Comparison of ENCODE assay signal across 14 cellular contexts in genomic region chr7:55549457-55549856, GRCh38. TPM values are rescaled to one million over a fixed set of nuclear protein-coding genes. Genes with fewer than 3 reads are reported as not detected.
A peak's percentile ranks its signal among the peaks of the same experiment; 100 is the strongest.
DNase-seq lines count a peak whose midpoint lies in the region; ATAC-seq and TF ChIP-seq lines count a peak whose summit lies in the region.
"Had no signal": no experiment of that assay in that cellular context is flagged by ENCODE, and none has a peak within 500 bp of the region (broad histone marks: within the 10 kb centered on the region; RNA-seq: fewer than 3 reads in every experiment).

No MANE protein-coding gene starts in this region.

- ATAC-seq in GM18907 (IDR thresholded peaks at IDR 0.05; ENCODE audit: unreplicated experiment) (peak; percentile 46), HG02759 (IDR thresholded peaks at IDR 0.05; ENCODE audit: unreplicated experiment) (peak; percentile 25), T-cell (replicated peaks in 1 of 4) (no peak), SK-N-SH treated with all-trans-retinoic acid at 6 μM for 48 hours (no peak)

- DNase-seq in T-cell (no peak), NCI-H2107 treated with DMSO at 0.1 percent for 48 hours (lab: John Stamatoyannopoulos, UW; ENCODE audit: unreplicated experiment) (no peak), MG63 (no peak), HuH-7 (ENCODE audit: low spot score) (no peak)
- DNase-seq: erythroblast; NCI-H1417 treated with DMSO at 0.1 percent for 48 hours; nephron progenitor cell; SIG-M5; stimulated activated CD4-positive, alpha-beta T cell treated with anti-CD3 and anti-CD28 coated beads, Interleukin-4, amount 100 ng/mL, for 24 hours had no signal

- CTCF ChIA-PET in T-cell (lab: Charles Lee) = interaction anchor here in 1 of 2 donors (1.2 kb wide), 1 partner anchor 21 kb away, joined by 3 read pairs; no protein-coding TSS in a partner anchor

- peaks cover 87 to 93% (median 91%) of the 10 kb centered on the region in 3 donors for H3K4me1 Mint-ChIP-seq in T-cell

- POLR2A ChIA-PET in T-cell (lab: Charles Lee) = no interaction called here

- peak overlapping the region in 5 of 11 experiments; percentile 7 to 77 (median 59); a peak in 7 of 22 replicates for H3K27ac ChIP-seq in BLaER1 treated with 17β-estradiol and CSF1 and Interleukin-3, amounts not matched to agents 10 nM and 100 nM
- H3K27ac ChIP-seq: thoracic aorta had no signal

- H3K4me1 ChIP-seq in BLaER1 treated with 17β-estradiol and CSF1 and Interleukin-3, amounts not matched to agents 10 nM and 100 nM = peaks cover 67 to 92% (median 78%) of the 10 kb centered on the region in 10 experiments

- H3K4me2 ChIP-seq in BLaER1 treated with 17β-estradiol and CSF1 and Interleukin-3, amounts not matched to agents 10 nM and 100 nM = peak overlapping the region in 10 of 11 experiments; percentile 25 to 84 (median 64); a peak in 21 of 22 replicates

- H3K4me3 Mint-ChIP-seq in T-cell = no peak overlapping the region
- H3K4me3 Mint-ChIP-seq: nephron progenitor cell had no signal

- H3K36me3 Mint-ChIP-seq in T-cell = peaks cover 14% of the 10 kb centered on the region

- H3K27me3 Mint-ChIP-seq in T-cell = no peaks in the 10 kb centered on the region

- H3K27ac Mint-ChIP-seq in T-cell = peak overlapping the region; percentile 45 to 58
- H3K27ac Mint-ChIP-seq: nephron progenitor cell had no signal

- peaks cover 18 to 91% (median 47%) of the 10 kb centered on the region in 11 experiments; a peak in 19 of 22 replicates for H4K20me1 ChIP-seq in BLaER1 treated with 17β-estradiol and CSF1 and Interleukin-3, amounts not matched to agents 10 nM and 100 nM

- H3K36me3 ChIP-seq in BLaER1 treated with 17β-estradiol and CSF1 and Interleukin-3, amounts not matched to agents 10 nM and 100 nM = peaks cover 2 to 20% (median 12%) of the 10 kb centered on the region in 11 experiments; a peak in 15 of 22 replicates
- no peaks in the 10 kb centered on the region for H3K36me3 ChIP-seq in MG63
- H3K36me3 ChIP-seq: thoracic aorta had no signal

- no peaks in the 10 kb centered on the region for H3K27me3 ChIP-seq in BLaER1 treated with 17β-estradiol and CSF1 and Interleukin-3, amounts not matched to agents 10 nM and 100 nM
- H3K27me3 ChIP-seq in MG63 = no peaks in the 10 kb centered on the region

- 0 out of 20 replicates have a peak overlapping the region, but pooled peaks of 1 of the 10 experiments have one; percentile 7 for H3K4me3 ChIP-seq in BLaER1 treated with 17β-estradiol and CSF1 and Interleukin-3, amounts not matched to agents 10 nM and 100 nM
- H3K4me3 ChIP-seq in MG63 = no peak overlapping the region
- H3K4me3 ChIP-seq: thoracic aorta had no signal

- peaks cover 0 to 17% (median 5%) of the 10 kb centered on the region in 11 experiments; a peak in 12 of 22 replicates for H3K9me3 ChIP-seq in BLaER1 treated with 17β-estradiol and CSF1 and Interleukin-3, amounts not matched to agents 10 nM and 100 nM (replicated peaks in 1 of 11)
- H3K9me3 ChIP-seq in MG63 = no peaks in the 10 kb centered on the region
- H3K9me3 ChIP-seq: thoracic aorta had no signal

- H3K9me3 Mint-ChIP-seq in T-cell = no peaks in the 10 kb centered on the region
- H3K9me3 Mint-ChIP-seq: nephron progenitor cell had no signal

- H3K9ac ChIP-seq in BLaER1 treated with 17β-estradiol and CSF1 and Interleukin-3, amounts not matched to agents 10 nM and 100 nM = peak overlapping the region in 2 of 11 experiments; percentile 8 to 24; a peak in 2 of 22 replicates

TF ChIP-seq in SK-N-SH treated with all-trans-retinoic acid at 6 μM for 48 hours, 23 proteins besides CTCF, POLR2A, EP300 and RAD21:
- TF ChIP-seq ISL1 (CRISPR knock-in tag; IDR thresholded peaks at IDR 0.05) = no peak
- no peak for TF ChIP-seq ESRRG (CRISPR knock-in tag; IDR thresholded peaks at IDR 0.05)
- TF ChIP-seq, protein P1, sequence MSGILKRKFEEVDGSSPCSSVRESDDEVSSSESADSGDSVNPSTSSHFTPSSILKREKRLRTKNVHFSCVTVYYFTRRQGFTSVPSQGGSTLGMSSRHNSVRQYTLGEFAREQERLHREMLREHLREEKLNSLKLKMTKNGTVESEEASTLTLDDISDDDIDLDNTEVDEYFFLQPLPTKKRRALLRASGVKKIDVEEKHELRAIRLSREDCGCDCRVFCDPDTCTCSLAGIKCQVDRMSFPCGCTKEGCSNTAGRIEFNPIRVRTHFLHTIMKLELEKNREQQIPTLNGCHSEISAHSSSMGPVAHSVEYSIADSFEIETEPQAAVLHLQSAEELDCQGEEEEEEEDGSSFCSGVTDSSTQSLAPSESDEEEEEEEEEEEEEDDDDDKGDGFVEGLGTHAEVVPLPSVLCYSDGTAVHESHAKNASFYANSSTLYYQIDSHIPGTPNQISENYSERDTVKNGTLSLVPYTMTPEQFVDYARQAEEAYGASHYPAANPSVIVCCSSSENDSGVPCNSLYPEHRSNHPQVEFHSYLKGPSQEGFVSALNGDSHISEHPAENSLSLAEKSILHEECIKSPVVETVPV (CRISPR knock-in tag; IDR thresholded peaks at IDR 0.05) = no peak
- TF ChIP-seq ZNF565 (CRISPR knock-in tag; conservative IDR thresholded peaks at IDR 0.05; ENCODE audit: low read depth) = no peak
- TF ChIP-seq ZNF8 (CRISPR knock-in tag; IDR thresholded peaks at IDR 0.05) = no peak
- no peak for TF ChIP-seq BACH2 (CRISPR knock-in tag; IDR thresholded peaks at IDR 0.05; ENCODE audit: borderline replicate concordance)
- no peak for TF ChIP-seq TOX (CRISPR knock-in tag; IDR thresholded peaks at IDR 0.05; ENCODE audit: borderline replicate concordance)
- TF ChIP-seq OSR1 (CRISPR knock-in tag; IDR thresholded peaks at IDR 0.05) = no peak
- no peak for TF ChIP-seq TCF4 (CRISPR knock-in tag; IDR thresholded peaks at IDR 0.05; ENCODE audit: borderline replicate concordance)
- TF ChIP-seq ZNF70 (CRISPR knock-in tag; IDR thresholded peaks at IDR 0.05) = no peak
- no peak for TF ChIP-seq RARB (CRISPR knock-in tag; IDR thresholded peaks at IDR 0.05)
- TF ChIP-seq ZFP30 (CRISPR knock-in tag; IDR thresholded peaks at IDR 0.05) = no peak
- TF ChIP-seq ZC3H10 (CRISPR knock-in tag; IDR thresholded peaks at IDR 0.05) = no peak
- no peak for TF ChIP-seq CSDC2 (CRISPR knock-in tag; IDR thresholded peaks at IDR 0.05)
- no peak for TF ChIP-seq PPARA (CRISPR knock-in tag; IDR thresholded peaks at IDR 0.05; ENCODE audit: borderline replicate concordance)
- TF ChIP-seq, protein P2, sequence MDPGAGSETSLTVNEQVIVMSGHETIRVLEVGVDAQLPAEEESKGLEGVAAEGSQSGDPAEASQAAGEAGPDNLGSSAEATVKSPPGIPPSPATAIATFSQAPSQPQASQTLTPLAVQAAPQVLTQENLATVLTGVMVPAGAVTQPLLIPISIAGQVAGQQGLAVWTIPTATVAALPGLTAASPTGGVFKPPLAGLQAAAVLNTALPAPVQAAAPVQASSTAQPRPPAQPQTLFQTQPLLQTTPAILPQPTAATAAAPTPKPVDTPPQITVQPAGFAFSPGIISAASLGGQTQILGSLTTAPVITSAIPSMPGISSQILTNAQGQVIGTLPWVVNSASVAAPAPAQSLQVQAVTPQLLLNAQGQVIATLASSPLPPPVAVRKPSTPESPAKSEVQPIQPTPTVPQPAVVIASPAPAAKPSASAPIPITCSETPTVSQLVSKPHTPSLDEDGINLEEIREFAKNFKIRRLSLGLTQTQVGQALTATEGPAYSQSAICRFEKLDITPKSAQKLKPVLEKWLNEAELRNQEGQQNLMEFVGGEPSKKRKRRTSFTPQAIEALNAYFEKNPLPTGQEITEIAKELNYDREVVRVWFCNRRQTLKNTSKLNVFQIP (CRISPR knock-in tag; IDR thresholded peaks at IDR 0.05; ENCODE audit: borderline replicate concordance, low read depth) = no peak
- no peak for TF ChIP-seq PATZ1 (CRISPR knock-in tag; IDR thresholded peaks at IDR 0.05; ENCODE audit: borderline replicate concordance)
- TF ChIP-seq SNAI2 (CRISPR knock-in tag; IDR thresholded peaks at IDR 0.05) = no peak
- TF ChIP-seq ARNTL (CRISPR knock-in tag; IDR thresholded peaks at IDR 0.05; ENCODE audit: borderline replicate concordance, low read depth) = no peak
- no peak for TF ChIP-seq ZFP3 (CRISPR knock-in tag; IDR thresholded peaks at IDR 0.05)

RNA-seq across cellular contexts. Expression of gene VOPP1, which starts 22.8 kb away (rescaled TPM):
- total RNA-seq in T-cell = 100 to 1,000 TPM in 1 of 5 donors, 10 to 100 TPM in 4; 84.0 to 106 (median 94.8) TPM
- 45.4 and 56.4 TPM in 2 replicates for total RNA-seq in MG63 (2014; rRNA removed; shearing (Covaris generic); ENCODE audit: low replicate concordance)

Comparison
In these comparisons a context has a peak if more than half of its experiments do, and no peak if none do; other contexts are left out.
1. ATAC-seq: peak in GM18907 (single experiment) and HG02759 (single experiment); none in T-cell (0 of 4) and SK-N-SH treated with all-trans-retinoic acid at 6 μM for 48 hours (single experiment).